ENCODE assay signal across 30 cellular contexts in genomic region chr3:136326316-136326715, GRCh38.
DNase-seq lines count a peak whose midpoint lies in the region; ATAC-seq and TF ChIP-seq lines count a peak whose summit lies in the region.
"Had no signal": no experiment of that assay in that cellular context is flagged by ENCODE, and none has a peak within 500 bp of the region (broad histone marks: within the 10 kb centered on the region; RNA-seq: fewer than 3 reads in every experiment).

No MANE protein-coding gene starts in this region.

- DNase-seq in activated T-cell treated with anti-CD3 and anti-CD28 coated beads, Interleukin-2, amount 50 U/mL, for 72 hours = no peak
- DNase-seq in activated T-cell treated with anti-CD3 and anti-CD28 coated beads, Interleukin-2, amount 50 U/mL, for 1 hour = no peak
- DNase-seq in mesenteric fat pad (ENCODE audit: low spot score) (peak; percentile 51), osteocyte (ENCODE audit: extremely low spot score, unreplicated experiment) (peak; percentile 62), superior temporal gyrus (ENCODE audit: extremely low spot score) (peak; percentile 1), COLO668 (lab: John Stamatoyannopoulos, UW; ENCODE audit: unreplicated experiment) (no peak), hippocampal formation (lab: John Stamatoyannopoulos, UW) (no peak)
- DNase-seq in stimulated activated CD4-positive, alpha-beta T cell treated with anti-CD3 and anti-CD28 coated beads, Interleukin-4, amount 100 ng/mL, for 24 hours = no peak
- DNase-seq: 8988T; ACHN; AML-193; BE2C; C1 segment of cervical spinal cord; Caco-2; Calu3; CD4-positive, alpha-beta memory T cell; CD4-positive, alpha-beta T cell; CD4-positive, CD25-positive, alpha-beta regulatory T cell; CD8-positive, alpha-beta memory T cell; CD8-positive, alpha-beta T cell; COR-L47; DMS 273 treated with DMSO at 0.1 percent for 48 hours; DMS153; DMS53; DMS79; DMS79 treated with DMSO at 0.1 percent for 48 hours; DND-41; EL had no signal

- H3K36me3 Mint-ChIP-seq in activated T-cell treated with anti-CD3 and anti-CD28 coated beads, Interleukin-2, amount 50 U/mL, for 72 hours (ENCODE audit: insufficient read depth in 2 of 2) = peaks cover 20 to 44% of the 10 kb centered on the region in 2 donors
- peaks cover 56% of the 10 kb centered on the region for H3K36me3 Mint-ChIP-seq in osteocyte (ENCODE audit: unreplicated experiment)

- ATAC-seq in activated T-cell treated with anti-CD3 and anti-CD28 coated beads, Interleukin-2, amount 50 U/mL, for 72 hours (replicated peaks in 1 of 2) = no peak
- ATAC-seq: CD8-positive, alpha-beta T cell had no signal

- H3K27me3 Mint-ChIP-seq in activated T-cell treated with anti-CD3 and anti-CD28 coated beads, Interleukin-2, amount 50 U/mL, for 72 hours (ENCODE audit: low read depth) = no peaks in the 10 kb centered on the region
- no peaks in the 10 kb centered on the region for H3K27me3 Mint-ChIP-seq in osteocyte (ENCODE audit: unreplicated experiment)
- H3K27me3 Mint-ChIP-seq: B cell; CD4-positive, alpha-beta memory T cell; CD4-positive, alpha-beta T cell; CD4-positive, CD25-positive, alpha-beta regulatory T cell; CD8-positive, alpha-beta memory T cell had no signal

- H3K27ac Mint-ChIP-seq in activated T-cell treated with anti-CD3 and anti-CD28 coated beads, Interleukin-2, amount 50 U/mL, for 72 hours = peak overlapping the region; percentile 7
- H3K27ac Mint-ChIP-seq in osteocyte (ENCODE audit: unreplicated experiment) = no peak overlapping the region
- H3K27ac Mint-ChIP-seq: B cell; CD14-positive monocyte; CD4-positive, alpha-beta memory T cell; CD4-positive, alpha-beta T cell; CD8-positive, alpha-beta T cell had no signal

- H3K9me3 Mint-ChIP-seq in activated T-cell treated with anti-CD3 and anti-CD28 coated beads, Interleukin-2, amount 50 U/mL, for 72 hours = peaks cover 9 to 11% of the 10 kb centered on the region in 2 donors
- peaks cover 27% of the 10 kb centered on the region for H3K9me3 Mint-ChIP-seq in osteocyte (ENCODE audit: unreplicated experiment)

- no peaks in the 10 kb centered on the region for H3K4me1 Mint-ChIP-seq in activated T-cell treated with anti-CD3 and anti-CD28 coated beads, Interleukin-2, amount 50 U/mL, for 72 hours (ENCODE audit: low read depth)
- H3K4me1 Mint-ChIP-seq in osteocyte (ENCODE audit: unreplicated experiment) = no peaks in the 10 kb centered on the region
- H3K4me1 Mint-ChIP-seq: B cell; CD14-positive monocyte; CD4-positive, alpha-beta memory T cell; CD4-positive, CD25-positive, alpha-beta regulatory T cell; CD8-positive, alpha-beta memory T cell had no signal

- TF ChIP-seq CTCF in osteocyte (IDR thresholded peaks at IDR 0.05) = no peak

- no peak overlapping the region for H3K4me3 Mint-ChIP-seq in activated T-cell treated with anti-CD3 and anti-CD28 coated beads, Interleukin-2, amount 50 U/mL, for 72 hours
- H3K4me3 Mint-ChIP-seq in osteocyte (ENCODE audit: unreplicated experiment) = no peak overlapping the region
- H3K4me3 Mint-ChIP-seq: B cell; CD14-positive monocyte; CD4-positive, alpha-beta memory T cell; CD4-positive, alpha-beta T cell; CD4-positive, CD25-positive, alpha-beta regulatory T cell; CD8-positive, alpha-beta memory T cell; CD8-positive, alpha-beta T cell had no signal

Comparison
In these comparisons a context has a peak if more than half of its experiments do, and no peak if none do; other contexts are left out.
1. DNase-seq: peak in mesenteric fat pad (single experiment), osteocyte (single experiment) and superior temporal gyrus (single experiment); none in activated T-cell treated with anti-CD3 and anti-CD28 coated beads, Interleukin-2, amount 50 U/mL, for 72 hours (0 of 2), activated T-cell treated with anti-CD3 and anti-CD28 coated beads, Interleukin-2, amount 50 U/mL, for 1 hour (single experiment), COLO668 (single experiment), stimulated activated CD4-positive, alpha-beta T cell treated with anti-CD3 and anti-CD28 coated beads, Interleukin-4, amount 100 ng/mL, for 24 hours (single experiment) and hippocampal formation (0 of 2).